In the genomic region with DNA sequence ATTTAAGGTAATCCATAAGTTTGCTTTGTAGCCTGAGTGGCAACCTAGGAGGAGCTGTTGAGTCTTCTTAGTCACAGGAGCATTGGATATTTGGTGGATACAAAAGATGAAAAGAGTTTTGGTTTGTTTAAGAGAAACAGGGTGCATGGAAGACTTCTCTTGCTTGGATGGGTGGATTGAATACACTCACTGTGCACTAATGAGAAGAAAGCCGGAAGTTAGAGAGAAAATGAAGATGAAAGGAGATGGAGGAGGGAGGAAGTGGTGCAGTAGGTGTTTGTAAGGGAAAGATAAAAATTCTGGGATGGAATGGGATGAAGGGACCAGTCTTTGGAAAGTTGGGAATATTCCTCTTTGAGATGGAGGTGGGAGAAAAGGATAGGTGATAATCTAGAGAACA, we compare ENCODE assay signal across 19 cellular contexts. TPM values are rescaled to one million over a fixed set of nuclear protein-coding genes. Genes with fewer than 3 reads are reported as not detected.
DNase-seq lines count a peak whose midpoint lies in the region; ATAC-seq, FAIRE-seq and TF ChIP-seq lines count a peak whose summit lies in the region.
"Had no signal": no experiment of that assay in that cellular context is flagged by ENCODE, and none has a peak within 500 bp of the region (broad histone marks: within the 10 kb centered on the region; RNA-seq: fewer than 3 reads in every experiment).

No MANE protein-coding gene starts in this region.

- no peak for ATAC-seq in DND-41 (ENCODE audit: insufficient read depth, low read depth)
- ATAC-seq in naive thymus-derived CD4-positive, alpha-beta T cell = no peak
- ATAC-seq in HepG2 = no peak
- ATAC-seq in stimulated activated naive CD8-positive, alpha-beta T cell treated with anti-CD3 and anti-CD28 coated beads, Interleukin-15, Interleukin-2, amounts not matched to agents 100 U/mL and 50 U/mL, for 24 hours = no peak
- ATAC-seq: gastroesophageal sphincter; stimulated activated naive B cell treated with anti-CD40 and anti-IgM and Interleukin-4, amounts not matched to agents 10 μg/mL and 1 μg/mL and 100 μg/mL, for 72 hours had no signal

- H3K36me3 ChIP-seq in DND-41 (ENCODE audit: insufficient read depth, low read length) (peaks cover 15% of the 10 kb centered on the region), HepG2 (replicated peaks in 1 of 2; ENCODE audit: control insufficient read depth in 1 of 2, insufficient read depth in 2 of 2, low read length in 2 of 2) (no peaks in the 10 kb centered on the region)
- no peaks in the 10 kb centered on the region for H3K36me3 ChIP-seq in naive thymus-derived CD4-positive, alpha-beta T cell (ENCODE audit: control insufficient read depth in 2 of 3, insufficient read depth in 3 of 3, low read length in 3 of 3)
- H3K36me3 ChIP-seq: gastroesophageal sphincter had no signal

- H3K9ac ChIP-seq in DND-41 (ENCODE audit: low read depth, low read length) (no peak overlapping the region), HepG2 (ENCODE audit: insufficient read depth, low read depth, low read length) (no peak overlapping the region)

- no peak for TF ChIP-seq EP300 in HepG2 (IDR thresholded peaks at IDR 0.05; ENCODE audit: low read depth in 2 of 2, low read length in 2 of 2)
- TF ChIP-seq EP300 in HepG2 (CRISPR knock-in tag; IDR thresholded peaks at IDR 0.05; ENCODE audit: borderline replicate concordance) = no peak

- H2AFZ ChIP-seq in DND-41 (ENCODE audit: low read depth, low read length) (no peak overlapping the region), HepG2 (ENCODE audit: low read length) (no peak overlapping the region)

- POLR2A ChIA-PET in naive thymus-derived CD4-positive, alpha-beta T cell (lab: Charles Lee) = no interaction called here
- POLR2A ChIA-PET in HepG2 (lab: Yijun Ruan, JAX) = no interaction called here

- no peaks in the 10 kb centered on the region for H3K9me3 Mint-ChIP-seq in HFFc6
- H3K9me3 Mint-ChIP-seq in naive thymus-derived CD4-positive, alpha-beta T cell = no peaks in the 10 kb centered on the region
- H3K9me3 Mint-ChIP-seq: immature natural killer cell; neural crest cell; stimulated activated naive B cell treated with anti-CD40 and anti-IgM and Interleukin-4, amounts not matched to agents 10 μg/mL and 1 μg/mL and 100 μg/mL, for 72 hours had no signal

- H3K9me3 ChIP-seq in DND-41 (ENCODE audit: insufficient read depth, low read length, severe bottlenecking) = no peaks in the 10 kb centered on the region
- H3K9me3 ChIP-seq in naive thymus-derived CD4-positive, alpha-beta T cell (ENCODE audit: control insufficient read depth in 2 of 3, low read length in 3 of 3) = no peaks in the 10 kb centered on the region
- H3K9me3 ChIP-seq in HepG2 (ENCODE audit: low read length) = no peaks in the 10 kb centered on the region
- H3K9me3 ChIP-seq: gastroesophageal sphincter had no signal

- peaks cover 21% of the 10 kb centered on the region for H3K4me1 Mint-ChIP-seq in HFFc6 (ENCODE audit: low read depth)
- H3K4me1 Mint-ChIP-seq in naive thymus-derived CD4-positive, alpha-beta T cell = peaks cover 27 to 51% (median 34%) of the 10 kb centered on the region in 7 donors
- H3K4me1 Mint-ChIP-seq: neural crest cell had no signal

- H3K27me3 ChIP-seq in DND-41 (ENCODE audit: insufficient read depth, low read length, poor library complexity) (no peaks in the 10 kb centered on the region), HepG2 (ENCODE audit: control insufficient read depth in 1 of 2, insufficient read depth in 2 of 2, low read length in 2 of 2) (no peaks in the 10 kb centered on the region)
- H3K27me3 ChIP-seq in naive thymus-derived CD4-positive, alpha-beta T cell (ENCODE audit: control insufficient read depth in 2 of 2, insufficient read depth in 2 of 2, low read length in 2 of 2) = no peaks in the 10 kb centered on the region
- H3K27me3 ChIP-seq: gastroesophageal sphincter had no signal

- H3K79me2 ChIP-seq in DND-41 (ENCODE audit: insufficient read depth, low read length) (peaks cover 97% of the 10 kb centered on the region), HepG2 (ENCODE audit: insufficient read depth, low read length) (no peaks in the 10 kb centered on the region)

- BruUV-seq in HepG2 (replicated peaks; lab: Mats Ljungman, UMichigan) = no TSS peak

- in situ Hi-C loops in astrocyte of the spinal cord (cut with HindIII; ENCODE audit: low sequenced_read_pairs) = no loop called here
- in situ Hi-C loops in HepG2 (cut with HindIII; ENCODE audit: extremely low pct_ligation_motif_present, low pct_unique_long_range_greater_than_20kb) = no loop called here

- 31% methylated on average over 1 of the region's 1 CpG for WGBS in HepG2 (ENCODE audit: low lambda C conversion rate)

- H4K20me1 ChIP-seq in DND-41 (ENCODE audit: insufficient read depth, low read length) (peaks cover 6% of the 10 kb centered on the region; the same call in 1 of the 2 replicates), HepG2 (ENCODE audit: insufficient read depth, low read length) (no peaks in the 10 kb centered on the region)

- CTCF ChIA-PET in naive thymus-derived CD4-positive, alpha-beta T cell (lab: Charles Lee) = no interaction called here
- CTCF ChIA-PET in HepG2 (lab: Yijun Ruan, JAX; ENCODE audit: low intra/inter-chr PET ratio, low total read pairs) = no interaction called here

- no peak for TF ChIP-seq POLR2A in HepG2 (IDR thresholded peaks at IDR 0.05; ENCODE audit: insufficient read depth in 1 of 2, low read depth in 2 of 2, low read length in 2 of 2)

- DNase-seq in DND-41 (no peak), HFFc6 (no peak), astrocyte of the spinal cord (ENCODE audit: low read depth, low spot score) (no peak), MV-4-11 (lab: John Stamatoyannopoulos, UW) (no peak), D721Med (ENCODE audit: insufficient read length, low spot score) (no peak), HepG2 (ENCODE audit: low spot score) (no peak)
- no peak for DNase-seq in naive thymus-derived CD4-positive, alpha-beta T cell
- DNase-seq in stimulated activated naive CD8-positive, alpha-beta T cell treated with anti-CD3 and anti-CD28 coated beads, Interleukin-15, Interleukin-2, amounts not matched to agents 100 U/mL and 50 U/mL, for 24 hours = no peak
- DNase-seq: activated naive CD4-positive, alpha-beta T cell treated with anti-CD3 and anti-CD28 coated beads, Interleukin-2, amount 50 U/mL, for 16 hours; central memory CD4-positive, alpha-beta T cell; DMS79 treated with DMSO at 0.1 percent for 48 hours; immature natural killer cell; NCI-H2081; NCI-H774; stimulated activated naive B cell treated with anti-CD40 and anti-IgM and Interleukin-4, amounts not matched to agents 10 μg/mL and 1 μg/mL and 100 μg/mL, for 72 hours had no signal

- no peak for TF ChIP-seq RAD21 in HepG2 (CRISPR knock-in tag; IDR thresholded peaks at IDR 0.05)

- H3K4me2 ChIP-seq in DND-41 (ENCODE audit: insufficient read depth, low read length) (peak overlapping the region; percentile 54), HepG2 (ENCODE audit: low read depth, low read length) (no peak overlapping the region)

- no peak for FAIRE-seq in D721Med (lab: Jason Lieb, UNC)
- FAIRE-seq in HepG2 (lab: Jason Lieb, UNC) = no peak
- FAIRE-seq: endometrium had no signal

- H3K27ac ChIP-seq in DND-41 (ENCODE audit: low read length) (peak overlapping the region; percentile 70), HepG2 (ENCODE audit: extremely low read length, insufficient read depth, low read length) (no peak overlapping the region)
- peak overlapping the region; percentile 49 for H3K27ac ChIP-seq in naive thymus-derived CD4-positive, alpha-beta T cell (ENCODE audit: low read depth, low read length)

- peak overlapping the region in 1 of 2 experiments; percentile 36; a peak in 1 of 4 replicates for H3K4me3 ChIP-seq in DND-41 (ENCODE audit: low read depth in 1 of 2, low read length in 2 of 2)
- H3K4me3 ChIP-seq in astrocyte of the spinal cord (ENCODE audit: low read depth, low read length) = no peak overlapping the region
- peak overlapping the region; percentile 4 for H3K4me3 ChIP-seq in naive thymus-derived CD4-positive, alpha-beta T cell (ENCODE audit: low read length)
- no peak overlapping the region for H3K4me3 ChIP-seq in HepG2 (replicated peaks in 1 of 3; ENCODE audit: insufficient read depth in 1 of 3, low read depth in 2 of 3, low read length in 3 of 3)
- H3K4me3 ChIP-seq: gastroesophageal sphincter, skin epidermis had no signal

- peaks cover 79% of the 10 kb centered on the region for H3K4me1 ChIP-seq in DND-41 (ENCODE audit: insufficient read depth, low read length)
- peaks cover 67 to 78% of the 10 kb centered on the region in 2 donors for H3K4me1 ChIP-seq in naive thymus-derived CD4-positive, alpha-beta T cell (ENCODE audit: control insufficient read depth in 2 of 2, insufficient read depth in 2 of 2, low read length in 2 of 2)
- no peaks in the 10 kb centered on the region for H3K4me1 ChIP-seq in HepG2 (ENCODE audit: insufficient read depth, low read length)

- H3K27me3 Mint-ChIP-seq in HFFc6 (ENCODE audit: insufficient read depth) = peaks cover 2% of the 10 kb centered on the region; the same call in 1 of the 2 replicates
- H3K27me3 Mint-ChIP-seq in naive thymus-derived CD4-positive, alpha-beta T cell = no peaks in the 10 kb centered on the region
- H3K27me3 Mint-ChIP-seq: stimulated activated naive B cell treated with anti-CD40 and anti-IgM and Interleukin-4, amounts not matched to agents 10 μg/mL and 1 μg/mL and 100 μg/mL, for 72 hours had no signal

- H3K4me3 Mint-ChIP-seq in HFFc6 = no peak overlapping the region
- no peak overlapping the region for H3K4me3 Mint-ChIP-seq in naive thymus-derived CD4-positive, alpha-beta T cell
- H3K4me3 Mint-ChIP-seq: immature natural killer cell; neural crest cell; stimulated activated naive B cell treated with anti-CD40 and anti-IgM and Interleukin-4, amounts not matched to agents 10 μg/mL and 1 μg/mL and 100 μg/mL, for 72 hours had no signal

- no peak overlapping the region for H3K27ac Mint-ChIP-seq in HFFc6
- H3K27ac Mint-ChIP-seq in naive thymus-derived CD4-positive, alpha-beta T cell = no peak overlapping the region
- H3K27ac Mint-ChIP-seq: immature natural killer cell; stimulated activated naive B cell treated with anti-CD40 and anti-IgM and Interleukin-4, amounts not matched to agents 10 μg/mL and 1 μg/mL and 100 μg/mL, for 72 hours had no signal

- intact Hi-C loops in naive thymus-derived CD4-positive, alpha-beta T cell (cut with micrococcal nuclease) = loop anchor here (10.0 kb wide), 2 partner anchors 845 to 1995 kb away; a partner anchor contains a TSS
- intact Hi-C loops in HepG2 (cut with micrococcal nuclease; ENCODE audit: unreplicated experiment) = no loop called here

- peak; percentile 33 for TF ChIP-seq CTCF in DND-41 (IDR thresholded peaks at IDR 0.05; ENCODE audit: borderline replicate concordance, extremely low read depth, low read length, poor library complexity, severe bottlenecking)
- peak; percentile 44 for TF ChIP-seq CTCF in HFFc6 (IDR thresholded peaks at IDR 0.05)
- peak; percentile 10 for TF ChIP-seq CTCF in astrocyte of the spinal cord (IDR thresholded peaks at IDR 0.05; ENCODE audit: low read depth, low read length)
- no peak for TF ChIP-seq CTCF in D721Med (IDR thresholded peaks at IDR 0.05; ENCODE audit: insufficient read depth, missing control alignments)
- TF ChIP-seq CTCF in HepG2 (CRISPR knock-in tag; IDR thresholded peaks at IDR 0.05) = no peak

- peaks cover 27% of the 10 kb centered on the region for H3K36me3 Mint-ChIP-seq in HFFc6 (ENCODE audit: low read depth)
- peaks cover 0 to 20% (median 0%) of the 10 kb centered on the region in 5 donors for H3K36me3 Mint-ChIP-seq in naive thymus-derived CD4-positive, alpha-beta T cell
- H3K36me3 Mint-ChIP-seq: immature natural killer cell had no signal

RNA-seq across cellular contexts. Expression of a gene that starts 7.7 kb away (rescaled TPM):
- 10 to 100 TPM; 33.3 to 57.9 (median 45.5) TPM for total RNA-seq in HFFc6 (2021; fragmentation: NEBNext Ultra II Directional; extraction: Animal tissue kit (Norgen Biotek cat#: 25700))
- total RNA-seq in naive thymus-derived CD4-positive, alpha-beta T cell = 10 to 100 TPM; 48.5 to 84.5 (median 57.0) TPM
- 10 to 100 TPM; 73.8 to 90.8 TPM for polyA plus RNA-seq in naive thymus-derived CD4-positive, alpha-beta T cell
- not detected in 2 replicates for total RNA-seq in HepG2 (2016; rRNA removed; fragmentation: Illumina TruSeq; extraction: Trizol)
- not detected in 2 replicates for total RNA-seq in HepG2 (2016; cell fraction: cytosol; rRNA removed; fragmentation: Illumina TruSeq; extraction: Trizol; ENCODE audit: low read depth)
- 0.39 TPM in 1 of 2 replicates, not detected in the other for total RNA-seq in HepG2 (2016; cell fraction: insoluble cytoplasmic fraction; rRNA removed; fragmentation: Illumina TruSeq; extraction: Trizol)
- 0.09 TPM in 1 of 2 replicates, not detected in the other for total RNA-seq in HepG2 (2016; cell fraction: membrane; rRNA removed; fragmentation: Illumina TruSeq; extraction: Trizol)
- total RNA-seq in HepG2 (2016; cell fraction: nucleus; rRNA removed; fragmentation: Illumina TruSeq; extraction: Trizol) = not detected in 2 replicates
- 0.10 and 0.13 TPM in 2 replicates for polyA plus RNA-seq in HepG2 (2011; rRNA removed)
- 0.06 and 0.07 TPM in 2 replicates for polyA plus RNA-seq in HepG2 (2011; cell fraction: cytosol; rRNA removed)
- not detected in 2 replicates for polyA plus RNA-seq in HepG2 (2011; cell fraction: nucleus; rRNA removed)
- 0.19 and 0.21 TPM in 2 replicates for polyA plus RNA-seq in HepG2 (2012)
- not detected in 2 replicates for polyA plus RNA-seq in HepG2 (2016; cell fraction: cytosol; fragmentation: Illumina TruSeq; extraction: Trizol; ENCODE audit: low read depth)
- 0.04 TPM in 1 of 2 replicates, not detected in the other for polyA plus RNA-seq in HepG2 (2016; cell fraction: insoluble cytoplasmic fraction; fragmentation: Illumina TruSeq; extraction: Trizol; ENCODE audit: low read depth)
- 0.26 TPM in 1 of 2 replicates, not detected in the other for polyA plus RNA-seq in HepG2 (2016; cell fraction: membrane; fragmentation: Illumina TruSeq; extraction: Trizol; ENCODE audit: low read depth)
- polyA plus RNA-seq in HepG2 (2016; cell fraction: nucleus; fragmentation: Illumina TruSeq; extraction: Trizol; ENCODE audit: insufficient read depth, low read depth) = not detected in 2 replicates
- 30.1 TPM in 1 of 2 replicates, not detected in the other for polyA minus RNA-seq in HepG2 (2011; rRNA and poly(A)+ RNA removed; ENCODE audit: low replicate concordance)
- not detected in 2 replicates for polyA minus RNA-seq in HepG2 (2011; cell fraction: cytosol; rRNA and poly(A)+ RNA removed)
- 0.26 TPM in 1 of 2 replicates, not detected in the other for polyA minus RNA-seq in HepG2 (2011; cell fraction: nucleus; rRNA and poly(A)+ RNA removed)

Comparison
In these comparisons a context has a peak if more than half of its experiments do, and no peak if none do; other contexts are left out.
1. CTCF ChIP-seq: peak in DND-41 (single experiment), HFFc6 (single experiment) and astrocyte of the spinal cord (single experiment); none in D721Med (single experiment) and HepG2 (single experiment).
2. RNA of a gene that starts 7.7 kb away (total RNA-seq): 48.5 to 84.5 TPM in naive thymus-derived CD4-positive, alpha-beta T cell and 33.3 to 57.9 TPM in HFFc6; 0.09 to 0.39 TPM in HepG2; every median in the first group is over 10 times any median in the second.